In the genomic region with DNA sequence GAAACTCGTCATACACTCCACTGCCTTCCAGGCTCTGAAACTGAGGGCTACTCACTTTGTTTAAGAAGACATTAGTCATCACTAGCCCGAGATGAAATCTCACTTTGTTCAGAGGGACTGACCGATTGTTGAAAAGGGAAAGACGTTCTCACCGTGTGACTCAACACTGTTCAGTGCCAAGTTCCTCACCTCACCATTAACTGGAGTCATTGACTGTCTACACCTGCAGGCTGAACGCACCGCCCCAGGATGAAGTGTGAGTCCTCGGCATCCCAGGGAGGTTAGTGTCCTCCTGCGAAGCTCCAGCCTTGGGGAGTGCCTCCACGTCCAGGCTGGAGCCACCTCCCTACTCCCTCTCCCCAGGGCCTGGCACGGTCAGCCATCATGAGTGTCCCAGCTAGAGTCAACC, we compare ENCODE assay signal across 10 cellular contexts. TPM values are rescaled to one million over a fixed set of nuclear protein-coding genes. Genes with fewer than 3 reads are reported as not detected.
DNase-seq lines count a peak whose midpoint lies in the region; ATAC-seq and TF ChIP-seq lines count a peak whose summit lies in the region.
"Had no signal": no experiment of that assay in that cellular context is flagged by ENCODE, and none has a peak within 500 bp of the region (broad histone marks: within the 10 kb centered on the region; RNA-seq: fewer than 3 reads in every experiment).

No MANE protein-coding gene starts in this region.

- intact Hi-C loops in tibial artery (cut with DNase I; ENCODE audit: low total_unique reads), result no loop called here

- DNase-seq in SIG-M5 treated with dmso at 0.1 percent for 504 hours (lab: John Stamatoyannopoulos, UW; ENCODE audit: unreplicated experiment) (peak; percentile 83), SIG-M5 (lab: John Stamatoyannopoulos, UW) (no peak), NCI-H226 (peak; percentile 99), choroid plexus epithelial cell (ENCODE audit: low read depth) (peak; percentile 82), renal cortical epithelial cell (ENCODE audit: low read depth) (peak; percentile 99), tibial artery (no peak)
- DNase-seq: caudate nucleus, posterior cingulate gyrus had no signal

- H3K4me3 ChIP-seq in choroid plexus epithelial cell (ENCODE audit: low read depth, low read length) (no peak overlapping the region), tibial artery (no peak overlapping the region)

- H3K4me1 ChIP-seq in tibial artery, result peaks cover 0 to 15% (median 4%) of the 10 kb centered on the region in 4 donors

- no peak for ATAC-seq in HG02884 (IDR thresholded peaks at IDR 0.05; ENCODE audit: unreplicated experiment)
- no peak for ATAC-seq in HG03095 (IDR thresholded peaks at IDR 0.05; ENCODE audit: unreplicated experiment)

- no peak for TF ChIP-seq CTCF in choroid plexus epithelial cell (conservative IDR thresholded peaks at IDR 0.05; ENCODE audit: low read depth, low read length)
- TF ChIP-seq CTCF in tibial artery (IDR thresholded peaks at IDR 0.05), result no peak

- no peak overlapping the region for H3K27ac ChIP-seq in tibial artery

- H3K27me3 ChIP-seq in tibial artery, result no peaks in the 10 kb centered on the region

- H3K9me3 ChIP-seq in tibial artery, result no peaks in the 10 kb centered on the region

- H3K36me3 ChIP-seq in tibial artery, result no peaks in the 10 kb centered on the region

RNA-seq across cellular contexts. Expression of a gene that starts 30.4 kb away (rescaled TPM):
- 57.4 and 79.0 TPM in 2 replicates for total RNA-seq in renal cortical epithelial cell

RNA-seq across cellular contexts. Expression of a gene that starts 37.0 kb away (rescaled TPM):
- 28.1 and 52.5 TPM in 2 replicates for total RNA-seq in renal cortical epithelial cell

Comparison
In these comparisons a context has a peak if more than half of its experiments do, and no peak if none do; other contexts are left out.
1. DNase-seq: peak in SIG-M5 treated with dmso at 0.1 percent for 504 hours (single experiment), NCI-H226 (single experiment), choroid plexus epithelial cell (single experiment) and renal cortical epithelial cell (single experiment); none in SIG-M5 (single experiment) and tibial artery (0 of 2).